ENCODE assay signal across 9 cellular contexts in the genomic region with DNA sequence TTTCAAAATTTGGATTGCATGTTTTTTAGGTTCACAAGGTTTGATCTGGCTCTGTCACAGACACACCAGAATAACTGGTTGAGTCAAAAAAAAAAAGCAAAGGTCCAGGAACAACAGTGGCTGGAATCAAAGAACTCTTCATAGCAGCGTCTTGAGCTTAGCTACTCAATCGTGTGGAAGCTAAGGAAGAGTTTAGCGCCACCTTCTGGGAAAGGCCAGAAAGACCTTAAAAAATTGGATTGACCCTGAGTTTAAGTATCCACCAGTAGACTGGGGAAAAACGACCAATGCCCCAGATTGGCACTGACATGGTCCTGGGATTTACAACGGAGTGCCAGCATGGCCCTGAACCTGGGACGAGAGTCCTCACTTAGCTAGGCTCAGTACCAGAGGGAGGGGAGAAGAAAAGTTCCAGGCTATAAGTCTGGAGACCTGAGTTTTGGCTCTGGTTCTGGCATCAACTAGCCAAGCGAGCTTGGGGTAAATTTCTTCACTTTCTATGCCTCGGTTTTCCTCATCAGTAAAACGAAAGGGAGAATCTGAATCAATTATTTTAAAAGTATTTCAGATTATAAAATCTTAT.
DNase-seq lines count a peak whose midpoint lies in the region; ATAC-seq, FAIRE-seq and TF ChIP-seq lines count a peak whose summit lies in the region.
"Had no signal": no experiment of that assay in that cellular context is flagged by ENCODE, and none has a peak within 500 bp of the region (broad histone marks: within the 10 kb centered on the region; RNA-seq: fewer than 3 reads in every experiment).

No MANE protein-coding gene starts in this region.

- H3K4me3 ChIP-seq in GM12878 = no peak overlapping the region
- H3K4me3 ChIP-seq: BLaER1 had no signal

- in situ Hi-C loops in GM12878 (cut with MboI) = no loop called here

- no TSS peak for BruUV-seq in GM12878 (replicated peaks; lab: Mats Ljungman, UMichigan)

- ATAC-seq in HG03342 (IDR thresholded peaks at IDR 0.05; ENCODE audit: unreplicated experiment) = peak; percentile 68
- peak; percentile 81 for ATAC-seq in GM12878
- peak; percentile 53 for ATAC-seq in stimulated activated naive CD8-positive, alpha-beta T cell treated with anti-CD3 and anti-CD28 coated beads, Interleukin-15, amount 100 ng/mL, for 72 hours
- ATAC-seq in GM19324 (IDR thresholded peaks at IDR 0.05; ENCODE audit: low FRiP score, unreplicated experiment) = no peak

- DNase-seq in NCI-H2171 treated with DMSO at 0.1 percent for 48 hours (lab: John Stamatoyannopoulos, UW) (peak; percentile 69), NCI-H2171 (lab: John Stamatoyannopoulos, UW) (no peak), NCI-H460 (ENCODE audit: extremely low read depth, low read depth) (peak; percentile 69), GM12878 (ENCODE audit: low read depth, low spot score) (no peak), iPS-NIHi11 (ENCODE audit: low spot score) (peak; percentile 78)
- peak in 1 of 2 donors; percentile 21 for DNase-seq in stimulated activated naive CD8-positive, alpha-beta T cell treated with anti-CD3 and anti-CD28 coated beads, Interleukin-15, amount 100 ng/mL, for 72 hours

- CTCF ChIA-PET in GM12878 (lab: Yijun Ruan, JAX) = interaction anchor here (0.7 to 5.9 kb wide), 30 partner anchors 8 to 1496 kb away, joined by 3 to 32 read pairs (median 3); no protein-coding TSS in a partner anchor

- no peak overlapping the region for H3K9ac ChIP-seq in GM12878 (ENCODE audit: control insufficient read depth, insufficient read depth, low read length)
- H3K9ac ChIP-seq: BLaER1 had no signal

- peak overlapping the region in 1 of 2 donors; percentile 48 for H3K27ac Mint-ChIP-seq in stimulated activated naive CD8-positive, alpha-beta T cell treated with anti-CD3 and anti-CD28 coated beads, Interleukin-15, amount 100 ng/mL, for 72 hours

- no peak overlapping the region for H3K4me2 ChIP-seq in GM12878 (ENCODE audit: control insufficient read depth, insufficient read depth)
- H3K4me2 ChIP-seq: BLaER1 had no signal

- no peaks in the 10 kb centered on the region for H4K20me1 ChIP-seq in GM12878 (ENCODE audit: control insufficient read depth, insufficient read depth)

- H3K4me1 Mint-ChIP-seq in stimulated activated naive CD8-positive, alpha-beta T cell treated with anti-CD3 and anti-CD28 coated beads, Interleukin-15, amount 100 ng/mL, for 72 hours = no peaks in the 10 kb centered on the region

- TF ChIP-seq CTCF in GM12878 (IDR thresholded peaks at IDR 0.05 in 2 of 3, conservative IDR thresholded peaks at IDR 0.05 in 1 of 3; ENCODE audit: control insufficient read depth in 2 of 3, extremely low read depth in 1 of 3, insufficient read depth in 1 of 3, low read depth in 3 of 3, low read length in 3 of 3) = peak; percentile 54 to 64 (median 55)

- no peak overlapping the region for H2AFZ ChIP-seq in GM12878 (ENCODE audit: control insufficient read depth, low read depth, low read length)

- TF ChIP-seq POLR2A in GM12878 (IDR thresholded peaks at IDR 0.05; ENCODE audit: low read depth, low read length) = no peak

- FAIRE-seq in GM12878 (lab: Jason Lieb, UNC) = no peak

- no peaks in the 10 kb centered on the region for H3K27me3 ChIP-seq in GM12878 (replicated peaks in 1 of 2; ENCODE audit: control insufficient read depth in 2 of 2, insufficient read depth in 2 of 2, low read length in 1 of 2)
- H3K27me3 ChIP-seq: BLaER1 had no signal

- H3K27me3 Mint-ChIP-seq in stimulated activated naive CD8-positive, alpha-beta T cell treated with anti-CD3 and anti-CD28 coated beads, Interleukin-15, amount 100 ng/mL, for 72 hours = no peaks in the 10 kb centered on the region

- POLR2A ChIA-PET in GM12878 (lab: Charles Lee) = interaction anchor here (0.6 kb wide), 1 partner anchor 795 kb away, joined by 3 read pairs; no protein-coding TSS in a partner anchor

- no peaks in the 10 kb centered on the region for H3K9me3 ChIP-seq in GM12878 (replicated peaks; ENCODE audit: control insufficient read depth, insufficient read depth, low read length)
- H3K9me3 ChIP-seq: BLaER1 had no signal

- SMC1A ChIA-PET in GM12878 (lab: Charles Lee; ENCODE audit: uncharacterized antibody, unreplicated experiment) = interaction anchor here (0.7 to 1.6 kb wide), 6 partner anchors 14 to 969 kb away, joined by 3 to 6 read pairs (median 3); no protein-coding TSS in a partner anchor

- TF ChIP-seq RAD21 in GM12878 (IDR thresholded peaks at IDR 0.05; ENCODE audit: insufficient read depth, low read depth, low read length) = peak; percentile 46

- RAD21 ChIA-PET in GM12878 (lab: Charles Lee; ENCODE audit: unreplicated experiment) = interaction anchor here (1.3 to 1.7 kb wide), 3 partner anchors 261 to 271 kb away, joined by 4 to 8 read pairs (median 5); no protein-coding TSS in a partner anchor

- H3K36me3 ChIP-seq in GM12878 (ENCODE audit: control insufficient read depth in 2 of 2, insufficient read depth in 2 of 2, low read length in 1 of 2) = peaks cover 12 to 14% of the 10 kb centered on the region in 2 experiments

- intact Hi-C loops in GM12878 (cut with micrococcal nuclease; ENCODE audit: unreplicated experiment) = loop anchor here (1.0 to 2.0 kb wide), 2 partner anchors 261 to 271 kb away; no protein-coding TSS in a partner anchor

- 51% methylated on average over 9 of the region's 9 CpGs for WGBS in GM12878 (ENCODE audit: insufficient coverage, insufficient replicate concordance, low lambda C conversion rate, missing lambda C conversion rate)

- H3K9me3 Mint-ChIP-seq in stimulated activated naive CD8-positive, alpha-beta T cell treated with anti-CD3 and anti-CD28 coated beads, Interleukin-15, amount 100 ng/mL, for 72 hours = no peaks in the 10 kb centered on the region

- no peaks in the 10 kb centered on the region for H3K4me1 ChIP-seq in GM12878 (ENCODE audit: control insufficient read depth, insufficient read depth, low read length)
- H3K4me1 ChIP-seq: BLaER1 had no signal

- no peak overlapping the region for H3K27ac ChIP-seq in GM12878 (ENCODE audit: control insufficient read depth, insufficient read depth)
- H3K27ac ChIP-seq: BLaER1 had no signal

- H3K79me2 ChIP-seq in GM12878 (ENCODE audit: control insufficient read depth, insufficient read depth, low read length) = no peaks in the 10 kb centered on the region

- no peak overlapping the region for H3K4me3 Mint-ChIP-seq in stimulated activated naive CD8-positive, alpha-beta T cell treated with anti-CD3 and anti-CD28 coated beads, Interleukin-15, amount 100 ng/mL, for 72 hours

- no peak for TF ChIP-seq EP300 in GM12878 (IDR thresholded peaks at IDR 0.05; ENCODE audit: borderline replicate concordance in 1 of 2, control insufficient read depth in 1 of 2, low read depth in 2 of 2, low read length in 2 of 2)

TF ChIP-seq in GM12878, 131 proteins besides CTCF, POLR2A, EP300 and RAD21:
- TF ChIP-seq NFXL1 (IDR thresholded peaks at IDR 0.05; ENCODE audit: borderline replicate concordance) (no peak), SIX5 (IDR thresholded peaks at IDR 0.05; ENCODE audit: low read depth, low read length, severe bottlenecking) (peak; percentile 10), TARDBP (IDR thresholded peaks at IDR 0.05; ENCODE audit: borderline replicate concordance) (no peak), CHD1 (IDR thresholded peaks at IDR 0.05; ENCODE audit: low read depth, low read length) (no peak), SMC3 (IDR thresholded peaks at IDR 0.05; ENCODE audit: borderline replicate concordance, low read length) (peak; percentile 50; the same call in 1 of the 2 replicates), REST (IDR thresholded peaks at IDR 0.05; ENCODE audit: low read depth, low read length) (no peak)

Comparison
In these comparisons a context has a peak if more than half of its experiments do, and no peak if none do; other contexts are left out.
1. DNase-seq: peak in NCI-H2171 treated with DMSO at 0.1 percent for 48 hours (single experiment), NCI-H460 (single experiment) and iPS-NIHi11 (single experiment); none in NCI-H2171 (single experiment) and GM12878 (single experiment).